ENCODE assay signal across 1 cellular context in genomic region chr1:27351541-27352107, GRCh38.
A peak's percentile ranks its signal among the peaks of the same experiment; 100 is the strongest.
TF ChIP-seq lines count a peak whose summit lies in the region.

No MANE protein-coding gene starts in this region.

TF ChIP-seq in H1, 55 proteins besides CTCF, POLR2A, EP300 and RAD21:
- TF ChIP-seq EGR1 (IDR thresholded peaks at IDR 0.05; ENCODE audit: borderline replicate concordance, low read depth, low read length) (no peak), SP4 (IDR thresholded peaks at IDR 0.05; ENCODE audit: low read length) (no peak), NRF1 (IDR thresholded peaks at IDR 0.05; ENCODE audit: low read depth, low read length) (no peak), ATF2 (IDR thresholded peaks at IDR 0.05; ENCODE audit: low read length) (no peak), YY1 (IDR thresholded peaks at IDR 0.05; ENCODE audit: low read depth, low read length) (no peak), SP1 (IDR thresholded peaks at IDR 0.05; ENCODE audit: low read depth, low read length) (peak; percentile 32; the same call in 1 of the 2 replicates), HDAC2 (IDR thresholded peaks at IDR 0.05; ENCODE audit: borderline replicate concordance in 1 of 2, low read depth in 2 of 2, low read length in 2 of 2) (0 out of 4 replicates have a peak, but pooled peaks of 1 of the 2 experiments have one; percentile 18), RXRA (IDR thresholded peaks at IDR 0.05; ENCODE audit: insufficient read depth, low read depth, low read length) (no peak), USF2 (IDR thresholded peaks at IDR 0.05; ENCODE audit: low read length) (no peak)
